ENCODE assay signal across 25 cellular contexts in genomic region chr6:10320291-10320690, GRCh38.
"Had no signal": no experiment of that assay in that cellular context is flagged by ENCODE, and none has a peak within 500 bp of the region (broad histone marks: within the 10 kb centered on the region; RNA-seq: fewer than 3 reads in every experiment).

No MANE protein-coding gene starts in this region.

- DNase-seq: activated B cell treated with CpG ODN at 0.5 μM for 24 hours; activated CD4-positive, alpha-beta T cell treated with anti-CD3 and anti-CD28 coated beads for 48 hours; activated CD4-positive, alpha-beta T cell treated with anti-CD3 and anti-CD28 coated beads, Interleukin-2, amount 50 U/mL, for 1 hour; activated CD4-positive, alpha-beta T cell treated with anti-CD3 and anti-CD28 coated beads, Interleukin-2, amount 50 U/mL, for 48 hours; activated CD8-positive, alpha-beta memory T cell treated with anti-CD3 and anti-CD28 coated beads for 24 hours; activated CD8-positive, alpha-beta T cell treated with anti-CD3 and anti-CD28 coated beads for 36 hours; activated effector memory CD4-positive, alpha-beta T cell treated with anti-CD3 and anti-CD28 coated beads, Interleukin-2, amount 50 U/mL, for 16 hours; activated naive CD4-positive, alpha-beta T cell treated with anti-CD3 and anti-CD28 coated beads for 36 hours; activated naive CD8-positive, alpha-beta T cell treated with anti-CD3 and anti-CD28 coated beads for 36 hours; activated naive CD8-positive, alpha-beta T cell treated with anti-CD3 and anti-CD28 coated beads, Interleukin-2, amount 50 U/mL, for 24 hours; activated T-cell treated with anti-CD3 and anti-CD28 coated beads, Interleukin-2, amount 50 U/mL, for 1 hour; activated T-cell treated with anti-CD3 and anti-CD28 coated beads, Interleukin-2, amount 50 U/mL, for 48 hours; adrenal gland; brain microvascular endothelial cell; dorsolateral prefrontal cortex; effector memory CD4-positive, alpha-beta T cell; endodermal cell; foreskin keratinocyte; gastrocnemius medialis; glutamatergic neuron; heart left ventricle; T-helper 17 cell; T1000; WERI-Rb-1 had no signal

- ATAC-seq: activated CD4-positive, CD25-positive, alpha-beta regulatory T cell treated with anti-CD3 and anti-CD28 coated beads, Interleukin-2, amount 50 U/mL, for 24 hours; activated CD8-positive, alpha-beta T cell treated with anti-CD3 and anti-CD28 coated beads for 36 hours; activated naive CD8-positive, alpha-beta T cell treated with anti-CD3 and anti-CD28 coated beads, Interleukin-2, amount 50 U/mL, for 24 hours; foreskin keratinocyte; gastrocnemius medialis; heart left ventricle; T-helper 17 cell had no signal
